13 cellular contexts compared by ENCODE assay signal in the genomic region with DNA sequence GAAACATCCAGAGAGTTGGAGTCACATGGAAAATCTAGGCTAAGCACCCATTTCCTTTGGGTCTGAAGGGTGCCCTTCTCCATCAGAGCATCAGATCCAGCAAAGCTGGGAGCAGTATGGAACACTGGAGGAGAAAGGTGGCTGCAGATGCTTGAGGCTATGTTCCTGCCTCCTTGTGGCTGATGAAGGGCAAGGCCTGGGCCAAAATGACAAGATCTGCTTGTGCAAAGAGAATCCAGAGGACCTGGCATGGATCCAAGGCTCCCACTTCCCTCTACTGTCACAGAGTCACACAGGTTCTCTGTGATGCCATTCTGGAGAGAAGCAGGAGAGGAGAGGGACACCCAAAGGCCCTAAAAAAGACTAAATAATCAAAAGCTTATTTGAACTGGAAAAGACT. TPM values are rescaled to one million over a fixed set of nuclear protein-coding genes. Genes with fewer than 3 reads are reported as not detected.
A peak's percentile ranks its signal among the peaks of the same experiment; 100 is the strongest.
DNase-seq lines count a peak whose midpoint lies in the region; ATAC-seq and TF ChIP-seq lines count a peak whose summit lies in the region.
"Had no signal": no experiment of that assay in that cellular context is flagged by ENCODE, and none has a peak within 500 bp of the region (broad histone marks: within the 10 kb centered on the region; RNA-seq: fewer than 3 reads in every experiment).

No MANE protein-coding gene starts in this region.

- H2AK5ac ChIP-seq in neuronal stem cell (ENCODE audit: low read depth, low read length) = no peak overlapping the region

- no peak overlapping the region for H3K14ac ChIP-seq in neuronal stem cell (ENCODE audit: low read length)

- no peaks in the 10 kb centered on the region for H3K79me1 ChIP-seq in neuronal stem cell (ENCODE audit: low read depth, low read length)

- no peak overlapping the region for H4K8ac ChIP-seq in neuronal stem cell (ENCODE audit: low read depth, low read length)

- TF ChIP-seq EP300 in ovary (IDR thresholded peaks at IDR 0.05) = no peak

- no peak overlapping the region for H3K4me3 Mint-ChIP-seq in HFFc6

- ATAC-seq in GM21576 (IDR thresholded peaks at IDR 0.05; ENCODE audit: unreplicated experiment) (no peak), GM21717 (IDR thresholded peaks at IDR 0.05; ENCODE audit: unreplicated experiment) (no peak)

- no peak overlapping the region for H3K4me3 ChIP-seq in ovary
- H3K4me3 ChIP-seq in neuronal stem cell (ENCODE audit: low read length in 2 of 2) = no peak overlapping the region

- no peak for TF ChIP-seq POLR2A in ovary (IDR thresholded peaks at IDR 0.05)

- no peak overlapping the region for H2BK5ac ChIP-seq in neuronal stem cell (ENCODE audit: low read length)

- DNase-seq in HFFc6 (peak; percentile 11), OCI-M1 (lab: John Stamatoyannopoulos, UW) (peak; percentile 76), globus pallidus (ENCODE audit: low spot score) (peak; percentile 53), ovary (peak in 3 of 5 donors; percentile 14 to 25 (median 17)), neuronal stem cell (ENCODE audit: low spot score) (no peak), NCI-H524 treated with DMSO at 0.1 percent for 48 hours (lab: John Stamatoyannopoulos, UW) (no peak)
- DNase-seq: activated T-cell treated with anti-CD3 and anti-CD28 coated beads, Interleukin-2, amount 50 U/mL, for 1 hour; DMS79 treated with DMSO at 0.1 percent for 48 hours; GOT3; NCI-H1436 treated with DMSO at 0.1 percent for 48 hours; stimulated activated CD4-positive, alpha-beta T cell treated with anti-CD3 and anti-CD28 coated beads, Interleukin-15, amount 100 ng/mL, for 24 hours had no signal

- no peaks in the 10 kb centered on the region for H3K27me3 ChIP-seq in ovary
- no peaks in the 10 kb centered on the region for H3K27me3 ChIP-seq in neuronal stem cell (ENCODE audit: control insufficient read depth in 3 of 3, insufficient read depth in 3 of 3, low read depth in 1 of 3, low read length in 3 of 3)

- no peak overlapping the region for H4K91ac ChIP-seq in neuronal stem cell (ENCODE audit: low read depth, low read length, poor library complexity)

- no peaks in the 10 kb centered on the region for H3K27me3 Mint-ChIP-seq in HFFc6 (ENCODE audit: insufficient read depth)

- H2AFZ ChIP-seq in neuronal stem cell (ENCODE audit: low read length) = no peak overlapping the region

- H3K36me3 ChIP-seq in ovary = no peaks in the 10 kb centered on the region
- no peaks in the 10 kb centered on the region for H3K36me3 ChIP-seq in neuronal stem cell (replicated peaks in 1 of 2; ENCODE audit: control insufficient read depth in 2 of 2, insufficient read depth in 2 of 2, low read length in 2 of 2)

- no peak overlapping the region for H3K27ac Mint-ChIP-seq in HFFc6

- intact Hi-C loops in ovary (cut with DNase I) = no loop called here

- H2BK120ac ChIP-seq in neuronal stem cell (ENCODE audit: low read depth, low read length) = no peak overlapping the region

- no peak overlapping the region for H3K9ac ChIP-seq in neuronal stem cell (ENCODE audit: low read depth, low read length, poor library complexity)

- no peak overlapping the region for H3K4me2 ChIP-seq in neuronal stem cell (ENCODE audit: insufficient read depth, low read length, poor library complexity, severe bottlenecking)

- peak; percentile 36; the same call in 1 of the 2 replicates for TF ChIP-seq CTCF in HFFc6 (IDR thresholded peaks at IDR 0.05)
- no peak for TF ChIP-seq CTCF in ovary (IDR thresholded peaks at IDR 0.05)

- no peak overlapping the region for H3K23ac ChIP-seq in neuronal stem cell (ENCODE audit: low read depth, low read length, poor library complexity)

- H3K36me3 Mint-ChIP-seq in HFFc6 (ENCODE audit: low read depth) = peaks cover 23% of the 10 kb centered on the region

- no peak overlapping the region for H2BK12ac ChIP-seq in neuronal stem cell (ENCODE audit: low read length)

- peaks cover 11% of the 10 kb centered on the region for H3K9me3 Mint-ChIP-seq in HFFc6

- no peak overlapping the region for H2BK15ac ChIP-seq in neuronal stem cell (ENCODE audit: low read length)

- peaks cover 17% of the 10 kb centered on the region for H3K4me1 Mint-ChIP-seq in HFFc6 (ENCODE audit: low read depth)

- H3K4ac ChIP-seq in neuronal stem cell (ENCODE audit: low read length) = no peak overlapping the region

- H3K9me3 ChIP-seq in ovary = no peaks in the 10 kb centered on the region
- no peaks in the 10 kb centered on the region for H3K9me3 ChIP-seq in neuronal stem cell (replicated peaks in 1 of 2; ENCODE audit: control insufficient read depth in 2 of 2, insufficient read depth in 1 of 2, low read depth in 1 of 2, low read length in 2 of 2)

- no peak overlapping the region for H3K18ac ChIP-seq in neuronal stem cell (ENCODE audit: low read length)

- no peak overlapping the region for H3K27ac ChIP-seq in ovary
- H3K27ac ChIP-seq in neuronal stem cell (replicated peaks; ENCODE audit: low read length) = no peak overlapping the region

- H3K4me1 ChIP-seq in ovary (ENCODE audit: insufficient read depth) (no peaks in the 10 kb centered on the region), neuronal stem cell (ENCODE audit: control insufficient read depth in 2 of 2, insufficient read depth in 1 of 2, low read depth in 1 of 2, low read length in 2 of 2) (no peaks in the 10 kb centered on the region)

RNA-seq across cellular contexts. Expression of a gene that starts 9.2 kb away (rescaled TPM):
- 1 to 10 TPM in 2 of 6 experiments, under 1 TPM in 4; 0.31 to 1.6 (median 0.91) TPM for total RNA-seq in HFFc6 (2021; fragmentation: NEBNext Ultra II Directional; extraction: Animal tissue kit (Norgen Biotek cat#: 25700))
- total RNA-seq in ovary = 10 to 100 TPM in 2 of 7 donors, 1 to 10 TPM in 5; 3.7 to 14.4 (median 6.4) TPM
- 10 to 100 TPM in 1 of 2 donors, 1 to 10 TPM in 1; 8.7 to 11.3 TPM for polyA plus RNA-seq in ovary
- 0.13 TPM for polyA plus RNA-seq in neuronal stem cell (2013, experiment 1 of 2)
- 0.17 TPM for polyA plus RNA-seq in neuronal stem cell (2013, experiment 2 of 2)

RNA-seq across cellular contexts. Expression of a gene that starts 53.7 kb away (rescaled TPM):
- 1 to 10 TPM in 5 of 6 experiments, under 1 TPM in 1; 0.87 to 2.0 (median 1.3) TPM for total RNA-seq in HFFc6 (2021; fragmentation: NEBNext Ultra II Directional; extraction: Animal tissue kit (Norgen Biotek cat#: 25700))
- 1 to 10 TPM in 1 of 7 donors, under 1 TPM in 4, not detected in 2; 0.20 to 4.7 (median 0.47) TPM for total RNA-seq in ovary
- polyA plus RNA-seq in ovary = under 1 TPM; 0.10 to 0.82 TPM
- polyA plus RNA-seq in neuronal stem cell (2013, experiment 1 of 2) = 2.2 TPM
- 2.0 TPM for polyA plus RNA-seq in neuronal stem cell (2013, experiment 2 of 2)

Comparison
In these comparisons a context has a peak if more than half of its experiments do, and no peak if none do; other contexts are left out.
1. DNase-seq: peak in HFFc6 (single experiment), OCI-M1 (single experiment), globus pallidus (single experiment) and ovary (3 of 5); none in neuronal stem cell (single experiment) and NCI-H524 treated with DMSO at 0.1 percent for 48 hours (single experiment).